In the genomic region with DNA sequence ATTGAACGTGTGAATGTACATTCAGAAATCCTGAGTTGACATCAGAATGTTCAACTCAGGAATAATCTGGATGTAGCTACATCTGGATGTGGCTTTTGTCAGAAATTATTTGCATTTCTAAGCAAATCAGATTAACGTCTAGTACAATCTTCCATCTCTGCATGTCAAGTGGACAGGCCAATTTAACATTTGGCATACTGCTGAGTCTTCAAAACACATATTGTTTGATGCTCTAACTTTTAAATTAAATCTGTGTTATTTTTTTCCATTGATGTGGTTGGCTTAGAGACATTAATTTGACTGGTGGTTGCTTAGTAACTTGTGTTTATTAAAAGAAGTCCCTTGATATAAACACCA, we compare ENCODE assay signal across 1 cellular context.
TF ChIP-seq lines count a peak whose summit lies in the region.

No MANE protein-coding gene starts in this region.

TF ChIP-seq in SK-N-SH, 30 proteins besides CTCF, POLR2A, EP300 and RAD21 (continued from another document):
- TF ChIP-seq, protein P1, sequence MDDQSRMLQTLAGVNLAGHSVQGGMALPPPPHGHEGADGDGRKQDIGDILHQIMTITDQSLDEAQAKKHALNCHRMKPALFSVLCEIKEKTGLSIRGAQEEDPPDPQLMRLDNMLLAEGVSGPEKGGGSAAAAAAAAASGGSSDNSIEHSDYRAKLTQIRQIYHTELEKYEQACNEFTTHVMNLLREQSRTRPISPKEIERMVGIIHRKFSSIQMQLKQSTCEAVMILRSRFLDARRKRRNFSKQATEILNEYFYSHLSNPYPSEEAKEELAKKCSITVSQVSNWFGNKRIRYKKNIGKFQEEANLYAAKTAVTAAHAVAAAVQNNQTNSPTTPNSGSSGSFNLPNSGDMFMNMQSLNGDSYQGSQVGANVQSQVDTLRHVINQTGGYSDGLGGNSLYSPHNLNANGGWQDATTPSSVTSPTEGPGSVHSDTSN (IDR thresholded peaks at IDR 0.05): peak; percentile 78
- peak; percentile 66; the same call in 1 of the 2 replicates for TF ChIP-seq RCOR1 (IDR thresholded peaks at IDR 0.05; ENCODE audit: low read length)
- TF ChIP-seq MXI1 (IDR thresholded peaks at IDR 0.05; ENCODE audit: low read depth, low read length): no peak
- TF ChIP-seq FOXJ3 (CRISPR knock-in tag; IDR thresholded peaks at IDR 0.05): no peak
- TF ChIP-seq ZBTB33 (IDR thresholded peaks at IDR 0.05; ENCODE audit: borderline replicate concordance, low read depth): no peak
- no peak for TF ChIP-seq NRF1 (IDR thresholded peaks at IDR 0.05; ENCODE audit: low read depth, low read length)
- no peak for TF ChIP-seq RXRA (IDR thresholded peaks at IDR 0.05; ENCODE audit: borderline replicate concordance, low read depth)
- TF ChIP-seq MAX (IDR thresholded peaks at IDR 0.05; ENCODE audit: low read depth): no peak
- TF ChIP-seq IRF3 (IDR thresholded peaks at IDR 0.05; ENCODE audit: low read depth, low read length): no peak
- TF ChIP-seq SIN3A (IDR thresholded peaks at IDR 0.05; ENCODE audit: borderline replicate concordance, low read depth, low read length): no peak
- no peak for TF ChIP-seq SMC3 (IDR thresholded peaks at IDR 0.05; ENCODE audit: low read depth, low read length)
- no peak for TF ChIP-seq RFX5 (IDR thresholded peaks at IDR 0.05; ENCODE audit: low read length)
- peak; percentile 31 for TF ChIP-seq CHD2 (IDR thresholded peaks at IDR 0.05; ENCODE audit: low read length, partially characterized antibody)
- TF ChIP-seq FOSL2 (IDR thresholded peaks at IDR 0.05; ENCODE audit: borderline replicate concordance, low read depth): no peak
- TF ChIP-seq EZH2phosphoT487 (IDR thresholded peaks at IDR 0.05; ENCODE audit: borderline replicate concordance, low read depth): no peak
TF ChIP-seq in SK-N-SH: peak in this region for 7.
